In the genomic region with DNA sequence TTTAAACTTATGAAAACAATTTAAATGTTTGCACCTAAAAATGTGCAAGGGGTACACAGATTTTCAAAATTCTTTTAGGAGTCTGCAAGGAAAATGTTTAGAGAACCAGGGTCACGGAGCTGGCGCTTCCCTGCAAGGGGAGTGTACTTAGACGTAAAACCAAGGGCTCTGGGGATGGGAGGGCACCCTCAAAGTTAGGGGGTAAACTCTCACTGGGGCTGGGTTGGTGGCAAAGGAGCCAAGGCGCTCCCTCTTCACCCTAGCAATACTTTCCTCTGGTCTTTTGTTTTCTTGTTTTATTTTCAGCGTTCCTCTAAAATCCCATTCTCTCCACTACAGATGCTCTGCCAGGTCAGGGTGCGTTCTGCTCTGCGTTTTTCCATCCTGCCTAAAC, we compare ENCODE assay signal across 1 cellular context.
TF ChIP-seq lines count a peak whose summit lies in the region.

No MANE protein-coding gene starts in this region.

TF ChIP-seq in H1, 55 proteins besides CTCF, POLR2A, EP300 and RAD21:
- TF ChIP-seq GTF2F1 (IDR thresholded peaks at IDR 0.05; ENCODE audit: borderline replicate concordance, low read depth, low read length), result no peak
- no peak for TF ChIP-seq SIRT6 (IDR thresholded peaks at IDR 0.05; ENCODE audit: low read length)
- TF ChIP-seq POLR2AphosphoS5 (IDR thresholded peaks at IDR 0.05; ENCODE audit: low read depth, low read length), result no peak
- no peak for TF ChIP-seq EZH2 (IDR thresholded peaks at IDR 0.05; ENCODE audit: low read depth, low read length, severe bottlenecking)
- no peak for TF ChIP-seq SUZ12 (IDR thresholded peaks at IDR 0.05; ENCODE audit: low read length)
- TF ChIP-seq KDM5A (IDR thresholded peaks at IDR 0.05; ENCODE audit: low read length), result no peak
- TF ChIP-seq TAF7 (optimal IDR thresholded peaks at IDR 0.05; ENCODE audit: borderline replicate concordance, low read depth, low read length), result no peak
- no peak for TF ChIP-seq GABPA (IDR thresholded peaks at IDR 0.05; ENCODE audit: borderline replicate concordance, insufficient read depth, low read length)
- no peak for TF ChIP-seq TEAD4 (IDR thresholded peaks at IDR 0.05; ENCODE audit: low read depth, low read length)
- TF ChIP-seq TBP (IDR thresholded peaks at IDR 0.05; ENCODE audit: low read depth, low read length), result no peak
- TF ChIP-seq, protein P1, sequence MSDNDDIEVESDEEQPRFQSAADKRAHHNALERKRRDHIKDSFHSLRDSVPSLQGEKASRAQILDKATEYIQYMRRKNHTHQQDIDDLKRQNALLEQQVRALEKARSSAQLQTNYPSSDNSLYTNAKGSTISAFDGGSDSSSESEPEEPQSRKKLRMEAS (IDR thresholded peaks at IDR 0.05), result no peak
- TF ChIP-seq ASH2L (IDR thresholded peaks at IDR 0.05; ENCODE audit: low read length), result no peak
- TF ChIP-seq SRF (IDR thresholded peaks at IDR 0.05; ENCODE audit: low read depth, low read length), result no peak
- no peak for TF ChIP-seq CTBP2 (IDR thresholded peaks at IDR 0.05; ENCODE audit: borderline replicate concordance, insufficient read depth, insufficient read length, low read length)
- no peak for TF ChIP-seq BRCA1 (IDR thresholded peaks at IDR 0.05; ENCODE audit: low read depth, low read length)
- TF ChIP-seq HDAC2 (IDR thresholded peaks at IDR 0.05; ENCODE audit: borderline replicate concordance in 1 of 2, low read depth in 2 of 2, low read length in 2 of 2), result no peak
- TF ChIP-seq CHD2 (IDR thresholded peaks at IDR 0.05; ENCODE audit: low read length), result no peak
- no peak for TF ChIP-seq PHF8 (conservative IDR thresholded peaks at IDR 0.05; ENCODE audit: low read depth, low read length)
- TF ChIP-seq POU5F1 (IDR thresholded peaks at IDR 0.05; ENCODE audit: low read depth, low read length), result no peak
- TF ChIP-seq MAFK (IDR thresholded peaks at IDR 0.05; ENCODE audit: low read depth, low read length), result no peak
